In genomic region chr3:45143673-45144670, GRCh38 we compare ENCODE assay signal across 10 cellular contexts. TPM values are rescaled to one million over a fixed set of nuclear protein-coding genes. Genes with fewer than 3 reads are reported as not detected.
DNase-seq lines count a peak whose midpoint lies in the region; ATAC-seq and TF ChIP-seq lines count a peak whose summit lies in the region.
"Had no signal": no experiment of that assay in that cellular context is flagged by ENCODE, and none has a peak within 500 bp of the region (broad histone marks: within the 10 kb centered on the region; RNA-seq: fewer than 3 reads in every experiment).

No MANE protein-coding gene starts in this region.

- H3K4me1 ChIP-seq in breast epithelium, result no peaks in the 10 kb centered on the region
- peaks cover 21% of the 10 kb centered on the region for H3K4me1 ChIP-seq in Panc1 (ENCODE audit: control insufficient read depth, insufficient read depth, low read length)
- peaks cover 39% of the 10 kb centered on the region for H3K4me1 ChIP-seq in foreskin keratinocyte
- H3K4me1 ChIP-seq in psoas muscle, result peaks cover 9% of the 10 kb centered on the region
- H3K4me1 ChIP-seq: BE2C had no signal

- DNase-seq in MCF 10A (ENCODE audit: unreplicated experiment) (peak; percentile 33), breast epithelium (ENCODE audit: low spot score in 2 of 2) (no peak), Panc1 (ENCODE audit: low read depth, low spot score) (no peak), foreskin keratinocyte (peak in 1 of 2 donors; percentile 56), type B pancreatic cell (ENCODE audit: extremely low spot score, unreplicated experiment) (no peak), psoas muscle (no peak), AG08396 (ENCODE audit: low spot score) (no peak)
- DNase-seq in NK-92 treated with Interleukin-12 subunit alpha and Interleukin-12 subunit beta, amount 100 ng/mL, for 24 hours (lab: John Stamatoyannopoulos, UW), result no peak
- DNase-seq: BE2C had no signal

- H3K27me3 ChIP-seq in breast epithelium (peaks cover 0 to 4% of the 10 kb centered on the region in 2 donors), Panc1 (ENCODE audit: control insufficient read depth, insufficient read depth, low read length) (no peaks in the 10 kb centered on the region), foreskin keratinocyte (no peaks in the 10 kb centered on the region), psoas muscle (ENCODE audit: insufficient read depth in 3 of 3, low read length in 2 of 3) (peaks cover 0 to 57% (median 17%) of the 10 kb centered on the region in 3 donors)

- in situ Hi-C loops in Panc1 (cut with HindIII; ENCODE audit: low pct_unique_long_range_greater_than_20kb, low sequenced_read_pairs), result no loop called here

- CTCF ChIA-PET in MCF 10A (lab: Yijun Ruan, JAX), result interaction anchor here (0.7 to 5.2 kb wide), 6 partner anchors 20 to 93 kb away, joined by 3 to 38 read pairs (median 8); no protein-coding TSS in a partner anchor
- CTCF ChIA-PET in Panc1 (lab: Charles Lee), result no interaction called here

- H3K27ac ChIP-seq in breast epithelium (peak overlapping the region in 1 of 2 donors; percentile 75), Panc1 (ENCODE audit: low read length) (peak overlapping the region; percentile 89), foreskin keratinocyte (peak overlapping the region; percentile 65), psoas muscle (no peak overlapping the region)

- BruUV-seq in MCF 10A (replicated peaks; lab: Mats Ljungman, UMichigan) (TSS peak; percentile 46), Panc1 (replicated peaks; lab: Mats Ljungman, UMichigan) (no TSS peak)

- H3K36me3 ChIP-seq in breast epithelium (no peaks in the 10 kb centered on the region), Panc1 (ENCODE audit: control insufficient read depth, insufficient read depth, low read length) (peaks cover 9% of the 10 kb centered on the region; the same call in 1 of the 2 replicates), psoas muscle (ENCODE audit: insufficient read depth in 1 of 2, low read depth in 1 of 2) (no peaks in the 10 kb centered on the region)
- H3K36me3 ChIP-seq: BE2C had no signal

- no peak for TF ChIP-seq POLR2A in breast epithelium (IDR thresholded peaks at IDR 0.05)

- H3K27ac Mint-ChIP-seq in MCF 10A (ENCODE audit: low read depth, unreplicated experiment) (peak overlapping the region; percentile 91), type B pancreatic cell (peak overlapping the region; percentile 67)

- TF ChIP-seq CTCF in MCF 10A (IDR thresholded peaks at IDR 0.05; ENCODE audit: unreplicated experiment) (no peak), breast epithelium (IDR thresholded peaks at IDR 0.05) (no peak), Panc1 (IDR thresholded peaks at IDR 0.05) (no peak), foreskin keratinocyte (conservative IDR thresholded peaks at IDR 0.05) (no peak), type B pancreatic cell (conservative IDR thresholded peaks at IDR 0.05) (no peak), psoas muscle (IDR thresholded peaks at IDR 0.05) (no peak)

- H3K36me3 Mint-ChIP-seq in MCF 10A (ENCODE audit: insufficient read depth, unreplicated experiment) (peaks cover 12% of the 10 kb centered on the region), type B pancreatic cell (peaks cover 3% of the 10 kb centered on the region)

- H3K9me3 ChIP-seq in breast epithelium (no peaks in the 10 kb centered on the region), Panc1 (ENCODE audit: control insufficient read depth, insufficient read depth, low read depth, low read length) (no peaks in the 10 kb centered on the region), psoas muscle (no peaks in the 10 kb centered on the region)
- H3K9me3 ChIP-seq: BE2C had no signal

- H3K9me3 Mint-ChIP-seq in MCF 10A (ENCODE audit: unreplicated experiment) (no peaks in the 10 kb centered on the region), type B pancreatic cell (no peaks in the 10 kb centered on the region)

- H3K4me3 ChIP-seq in breast epithelium (no peak overlapping the region), Panc1 (ENCODE audit: low read depth in 2 of 2, low read length in 2 of 2) (peak overlapping the region; percentile 65 to 93; a peak in 3 of 4 replicates), psoas muscle (no peak overlapping the region)
- H3K4me3 ChIP-seq: lung had no signal

- H3K4me1 Mint-ChIP-seq in MCF 10A (ENCODE audit: insufficient read depth, unreplicated experiment) (peaks cover 41% of the 10 kb centered on the region), type B pancreatic cell (ENCODE audit: unreplicated experiment) (peaks cover 21% of the 10 kb centered on the region)

- H3K27me3 Mint-ChIP-seq in MCF 10A (ENCODE audit: insufficient read depth, unreplicated experiment) (no peaks in the 10 kb centered on the region), type B pancreatic cell (peaks cover 56% of the 10 kb centered on the region)

- POLR2A ChIA-PET in MCF 10A (lab: Yijun Ruan, JAX), result interaction anchor here (1.0 to 9.4 kb wide), 13 partner anchors 9 to 101 kb away, joined by 3 to 192 read pairs (median 14); no protein-coding TSS in a partner anchor
- POLR2A ChIA-PET in Panc1 (lab: Charles Lee), result no interaction called here

- 66 to 77% (median 73%) methylated on average over 6 of the region's 6 CpGs for WGBS in psoas muscle, 3 donors

- ATAC-seq in Panc1 (peak; percentile 32), foreskin keratinocyte (peak; percentile 38), psoas muscle (no peak)

- H3K4me3 Mint-ChIP-seq in MCF 10A (ENCODE audit: unreplicated experiment), result peak overlapping the region; percentile 88
- peak overlapping the region; percentile 77 for H3K4me3 Mint-ChIP-seq in type B pancreatic cell

- intact Hi-C loops in MCF 10A (cut with micrococcal nuclease), result loop anchor here (2.0 to 5.0 kb wide), 2 partner anchors 57 to 68 kb away; no protein-coding TSS in a partner anchor
- intact Hi-C loops in breast epithelium (cut with DNase I; ENCODE audit: low total_unique reads), result loop anchor here (10.0 kb wide), 1 partner anchor 829 kb away; no protein-coding TSS in a partner anchor
- intact Hi-C loops in Panc1 (cut with micrococcal nuclease; ENCODE audit: unreplicated experiment), result no loop called here
- intact Hi-C loops in psoas muscle (cut with DNase I), result no loop called here

RNA-seq across cellular contexts. Expression of gene CDCP1, which starts 2.2 kb away (rescaled TPM):
- total RNA-seq in MCF 10A (2022), result 180 and 208 TPM in 2 replicates
- total RNA-seq in breast epithelium, result 10 to 100 TPM in 1 of 3 donors, 1 to 10 TPM in 2; 1.9 to 11.3 (median 8.5) TPM
- total RNA-seq in Panc1 (2021; ENCODE audit: unreplicated experiment), result 47.8 TPM
- polyA plus RNA-seq in Panc1 (2012; ENCODE audit: insufficient read length), result 15.4 TPM
- total RNA-seq in foreskin keratinocyte, result 147 and 163 TPM in 2 replicates
- polyA plus RNA-seq in foreskin keratinocyte, result 61.3 and 62.2 TPM in 2 replicates
- total RNA-seq in type B pancreatic cell (ENCODE audit: low replicate concordance), result 26.3 and 82.5 TPM in 2 replicates
- 1 to 10 TPM in 1 of 4 donors, under 1 TPM in 3; 0.24 to 1.4 (median 0.37) TPM for total RNA-seq in psoas muscle
- polyA plus RNA-seq in psoas muscle, result under 1 TPM; 0.01 to 0.65 (median 0.21) TPM

Comparison
In these comparisons a context has a peak if more than half of its experiments do, and no peak if none do; other contexts are left out.
1. H3K4me3 ChIP-seq: peak in Panc1 (2 of 2); none in breast epithelium (0 of 3) and psoas muscle (single experiment).
2. ATAC-seq: peak in Panc1 (single experiment) and foreskin keratinocyte (single experiment); none in psoas muscle (0 of 4).
3. intact Hi-C loops: an anchor here in MCF 10A (2.0 to 5.0 kb wide) and breast epithelium (10.0 kb wide); none called in Panc1 and psoas muscle.